In the genomic region with DNA sequence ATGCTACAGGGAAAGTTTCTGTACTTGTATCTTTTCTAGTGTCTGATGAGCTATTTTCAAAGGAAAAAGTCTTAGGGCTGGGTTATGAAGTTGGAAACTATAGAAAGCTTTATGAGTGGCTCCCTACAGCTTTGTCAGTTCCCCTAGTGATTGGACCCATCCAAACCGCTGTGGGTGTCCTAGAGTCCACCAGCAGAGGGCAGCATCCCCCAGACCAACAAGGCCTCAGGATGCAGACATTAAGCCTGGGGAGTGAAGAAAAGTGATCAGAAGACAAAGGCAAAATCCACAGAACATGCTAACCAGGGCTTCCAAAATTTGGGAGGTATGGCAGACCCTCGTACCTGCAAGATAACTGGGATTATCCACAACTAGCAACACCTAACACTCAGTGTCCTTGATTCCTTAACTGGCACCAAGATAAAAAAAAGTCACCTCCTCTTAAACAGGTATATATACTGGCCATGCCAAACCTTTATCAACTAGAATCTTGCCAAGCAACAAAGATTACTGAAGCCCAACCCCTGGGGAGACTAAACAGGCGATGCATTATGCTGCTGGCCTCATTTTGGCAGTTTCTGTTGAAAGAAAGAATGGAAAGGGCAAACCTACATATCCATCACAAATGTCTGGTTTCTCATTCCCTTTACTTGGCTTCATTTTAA, we compare ENCODE assay signal across 9 cellular contexts.
A peak's percentile ranks its signal among the peaks of the same experiment; 100 is the strongest.
DNase-seq lines count a peak whose midpoint lies in the region; ATAC-seq and TF ChIP-seq lines count a peak whose summit lies in the region.
"Had no signal": no experiment of that assay in that cellular context is flagged by ENCODE, and none has a peak within 500 bp of the region (broad histone marks: within the 10 kb centered on the region; RNA-seq: fewer than 3 reads in every experiment).

No MANE protein-coding gene starts in this region.

- H2AFZ ChIP-seq in MM.1S (ENCODE audit: low read length): no peak overlapping the region
- no peak overlapping the region for H2AFZ ChIP-seq in SU-DHL-6 (ENCODE audit: low read depth, low read length, severe bottlenecking)

- H3K27me3 ChIP-seq in MM.1S (replicated peaks; ENCODE audit: insufficient read depth, low read length) (no peaks in the 10 kb centered on the region), SU-DHL-6 (ENCODE audit: low read length) (no peaks in the 10 kb centered on the region), heart left ventricle (no peaks in the 10 kb centered on the region)
- H3K27me3 ChIP-seq: BLaER1 treated with 17β-estradiol and CSF1 and Interleukin-3, amounts not matched to agents 10 nM and 100 nM had no signal

- H3K79me2 ChIP-seq in MM.1S (ENCODE audit: low read length) (no peaks in the 10 kb centered on the region), SU-DHL-6 (ENCODE audit: insufficient read depth, low read length) (no peaks in the 10 kb centered on the region)

- no peaks in the 10 kb centered on the region for H3K9me2 ChIP-seq in MM.1S (replicated peaks; ENCODE audit: insufficient read depth, low read length)
- no peaks in the 10 kb centered on the region for H3K9me2 ChIP-seq in SU-DHL-6 (replicated peaks; ENCODE audit: insufficient read depth, low read length)

- intact Hi-C loops in heart left ventricle (cut with DNase I): loop anchor here (1.0 to 10.0 kb wide), 5 partner anchors 63 to 95 kb away; no protein-coding TSS in a partner anchor

- peak; percentile 86 to 94 (median 92) for ATAC-seq in heart left ventricle
- ATAC-seq in HG03457 (IDR thresholded peaks at IDR 0.05; ENCODE audit: unreplicated experiment): no peak

- no peaks in the 10 kb centered on the region for H3K36me3 ChIP-seq in MM.1S (replicated peaks; ENCODE audit: insufficient read depth, low read length)
- no peaks in the 10 kb centered on the region for H3K36me3 ChIP-seq in SU-DHL-6 (ENCODE audit: low read length)
- H3K36me3 ChIP-seq in heart left ventricle: no peaks in the 10 kb centered on the region
- H3K36me3 ChIP-seq: BLaER1 treated with 17β-estradiol and CSF1 and Interleukin-3, amounts not matched to agents 10 nM and 100 nM had no signal

- H3K9ac ChIP-seq in MM.1S (ENCODE audit: low read length): no peak overlapping the region
- no peak overlapping the region for H3K9ac ChIP-seq in SU-DHL-6 (ENCODE audit: low read length)
- H3K9ac ChIP-seq: BLaER1 treated with 17β-estradiol and CSF1 and Interleukin-3, amounts not matched to agents 10 nM and 100 nM had no signal

- H3F3A ChIP-seq in MM.1S (ENCODE audit: insufficient read depth, low read length) (no peaks in the 10 kb centered on the region), SU-DHL-6 (ENCODE audit: insufficient read depth) (no peaks in the 10 kb centered on the region)

- 18 to 28% (median 21%) methylated on average over 3 of the region's 3 CpGs for WGBS in heart left ventricle, 4 donors

- H3K27ac ChIP-seq in MM.1S (ENCODE audit: low read length) (no peak overlapping the region), SU-DHL-6 (ENCODE audit: low read depth, low read length) (no peak overlapping the region), heart left ventricle (no peak overlapping the region)
- H3K27ac ChIP-seq: BLaER1 treated with 17β-estradiol and CSF1 and Interleukin-3, amounts not matched to agents 10 nM and 100 nM had no signal

- no peaks in the 10 kb centered on the region for H4K20me1 ChIP-seq in MM.1S (ENCODE audit: insufficient read depth, low read length)
- H4K20me1 ChIP-seq in SU-DHL-6 (ENCODE audit: low read depth, low read length): peaks cover 3% of the 10 kb centered on the region; the same call in 1 of the 2 replicates
- H4K20me1 ChIP-seq: BLaER1 treated with 17β-estradiol and CSF1 and Interleukin-3, amounts not matched to agents 10 nM and 100 nM had no signal

- TF ChIP-seq CTCF in MM.1S (IDR thresholded peaks at IDR 0.05; ENCODE audit: low read length): peak; percentile 91
- TF ChIP-seq CTCF in SU-DHL-6 (IDR thresholded peaks at IDR 0.05; ENCODE audit: insufficient read depth, low read length, poor library complexity, severe bottlenecking): peak; percentile 97
- peak; percentile 80 to 94 (median 88) for TF ChIP-seq CTCF in heart left ventricle (IDR thresholded peaks at IDR 0.05)

- no peak for TF ChIP-seq POLR2A in heart left ventricle (IDR thresholded peaks at IDR 0.05)

- no peak overlapping the region for H3K4me3 ChIP-seq in MM.1S (ENCODE audit: low read length)
- H3K4me3 ChIP-seq in SU-DHL-6 (ENCODE audit: insufficient read depth, low read length, poor library complexity, severe bottlenecking): no peak overlapping the region
- H3K4me3 ChIP-seq in heart left ventricle: no peak overlapping the region
- H3K4me3 ChIP-seq: BLaER1 treated with 17β-estradiol and CSF1 and Interleukin-3, amounts not matched to agents 10 nM and 100 nM had no signal

- H3K9me3 ChIP-seq in MM.1S (replicated peaks; ENCODE audit: insufficient read depth, low read length): no peaks in the 10 kb centered on the region
- H3K9me3 ChIP-seq in SU-DHL-6 (ENCODE audit: insufficient read depth, low read length): no peaks in the 10 kb centered on the region
- H3K9me3 ChIP-seq in heart left ventricle: no peaks in the 10 kb centered on the region
- H3K9me3 ChIP-seq: BLaER1 treated with 17β-estradiol and CSF1 and Interleukin-3, amounts not matched to agents 10 nM and 100 nM had no signal

- DNase-seq in NCI-H2171 treated with DMSO at 0.1 percent for 48 hours (lab: John Stamatoyannopoulos, UW) (peak; percentile 46), NCI-H2171 (lab: John Stamatoyannopoulos, UW) (no peak), MM.1S (peak; percentile 66), heart left ventricle (peak; percentile 59 to 80 (median 78)), pulmonary artery endothelial cell (ENCODE audit: low read depth, low spot score) (peak; percentile 26)
- peak; percentile 60 for DNase-seq in activated naive CD8-positive, alpha-beta T cell treated with anti-CD3 and anti-CD28 coated beads, Interleukin-2, amount 50 U/mL, for 16 hours (ENCODE audit: low read depth, low spot score)

- no peak overlapping the region for H3K4me2 ChIP-seq in MM.1S (ENCODE audit: low read depth, low read length)
- H3K4me2 ChIP-seq in SU-DHL-6 (ENCODE audit: low read depth, low read length, poor library complexity, severe bottlenecking): no peak overlapping the region
- H3K4me2 ChIP-seq: BLaER1 treated with 17β-estradiol and CSF1 and Interleukin-3, amounts not matched to agents 10 nM and 100 nM had no signal

- no peaks in the 10 kb centered on the region for H3K4me1 ChIP-seq in MM.1S (ENCODE audit: low read length)
- H3K4me1 ChIP-seq in heart left ventricle: peaks cover 0 to 9% (median 1%) of the 10 kb centered on the region in 12 donors
